ENCODE assay signal across 5 cellular contexts in the genomic region with DNA sequence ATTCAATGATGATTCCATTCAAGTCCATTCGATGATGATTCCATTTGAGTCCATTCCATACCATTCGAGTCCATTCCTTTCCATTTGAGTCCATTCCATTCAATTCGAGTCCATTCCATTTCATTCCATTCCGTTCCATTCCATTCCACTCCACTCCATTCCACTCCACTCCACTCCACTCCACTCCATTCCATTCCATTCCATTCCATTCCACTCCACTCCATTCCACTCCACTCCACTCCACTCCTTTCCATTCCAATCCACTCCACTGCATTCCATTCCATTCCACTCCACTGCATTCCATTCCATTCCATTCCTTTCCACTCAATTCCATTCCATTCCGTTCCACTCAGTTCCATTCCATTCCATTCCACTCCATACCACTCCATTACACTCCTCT.
DNase-seq lines count a peak whose midpoint lies in the region; ATAC-seq and TF ChIP-seq lines count a peak whose summit lies in the region.
"Not testable (repeated sequence)": the region's sequence is repeated elsewhere in the genome, so short reads cannot be mapped to it uniquely, and the experiment has no call there.

No MANE protein-coding gene starts in this region.

- WGBS in HUES64 = 72% methylated on average over 5 of the region's 5 CpGs
- WGBS in upper lobe of left lung, 2 donors = 64 to 69% methylated on average over 5 of the region's 5 CpGs

- intact Hi-C loops in mucosa of descending colon (cut with DNase I, micrococcal nuclease) = not testable (repeated sequence)

- H3K4me1 Mint-ChIP-seq in endothelial cell (ENCODE audit: unreplicated experiment); glutamatergic neuron (ENCODE audit: low read depth, unreplicated experiment): not testable (repeated sequence)

- H3K9me3 ChIP-seq in HUES64 (ENCODE audit: insufficient read depth, low read depth, low read length) = peaks cover 100% of the 10 kb centered on the region
- peaks cover 96% of the 10 kb centered on the region for H3K9me3 ChIP-seq in mucosa of descending colon
- H3K9me3 ChIP-seq in upper lobe of left lung = peaks cover 5 to 81% (median 43%) of the 10 kb centered on the region in 4 donors

- H3K4me1 ChIP-seq in HUES64 (ENCODE audit: insufficient read depth, low read length); mucosa of descending colon (ENCODE audit: low read depth); upper lobe of left lung: not testable (repeated sequence)

- H3K9ac ChIP-seq in HUES64 (ENCODE audit: low read depth, low read length) = not testable (repeated sequence)

- H3K36me3 Mint-ChIP-seq in endothelial cell (ENCODE audit: low read depth, unreplicated experiment) (peaks cover 18% of the 10 kb centered on the region), glutamatergic neuron (ENCODE audit: unreplicated experiment) (peaks cover 24% of the 10 kb centered on the region)

- not testable (repeated sequence) for H3K27me3 Mint-ChIP-seq in endothelial cell (ENCODE audit: unreplicated experiment)
- H3K27me3 Mint-ChIP-seq in glutamatergic neuron (ENCODE audit: unreplicated experiment) = peaks cover 15% of the 10 kb centered on the region

- H3K4me3 Mint-ChIP-seq in endothelial cell (ENCODE audit: unreplicated experiment) (peak overlapping the region; percentile 1), glutamatergic neuron (ENCODE audit: unreplicated experiment) (peak overlapping the region; percentile 2)

- H3K27ac ChIP-seq in HUES64 (ENCODE audit: low read depth, low read length); upper lobe of left lung: not testable (repeated sequence)

- not testable (repeated sequence) for H3K27me3 ChIP-seq in HUES64 (ENCODE audit: insufficient read depth, low read length); upper lobe of left lung

- peak overlapping the region; percentile 1 for H3K27ac Mint-ChIP-seq in endothelial cell (ENCODE audit: unreplicated experiment)
- H3K27ac Mint-ChIP-seq in glutamatergic neuron (ENCODE audit: unreplicated experiment) = not testable (repeated sequence)

- not testable (repeated sequence) for TF ChIP-seq POLR2A in upper lobe of left lung (IDR thresholded peaks at IDR 0.05)

- TF ChIP-seq EP300 in upper lobe of left lung (IDR thresholded peaks at IDR 0.05) = not testable (repeated sequence)

- ATAC-seq in mucosa of descending colon = peak; percentile 27
- peak; percentile 71 to 95 for ATAC-seq in upper lobe of left lung (ENCODE audit: low FRiP score in 2 of 2)

- TF ChIP-seq CTCF in endothelial cell (IDR thresholded peaks at IDR 0.05; ENCODE audit: unreplicated experiment); glutamatergic neuron (IDR thresholded peaks at IDR 0.05; ENCODE audit: partially characterized antibody, unreplicated experiment); mucosa of descending colon (IDR thresholded peaks at IDR 0.05); upper lobe of left lung (IDR thresholded peaks at IDR 0.05): not testable (repeated sequence)

- 0 out of 2 replicates have a peak overlapping the region, but pooled peaks have one; percentile 23 for H3K4me3 ChIP-seq in HUES64 (ENCODE audit: low read length)
- not testable (repeated sequence) for H3K4me3 ChIP-seq in mucosa of descending colon, upper lobe of left lung

- H3K36me3 ChIP-seq in HUES64 (ENCODE audit: insufficient read depth, low read length); mucosa of descending colon (ENCODE audit: low read depth); upper lobe of left lung: not testable (repeated sequence)

- peaks cover 56% of the 10 kb centered on the region for H3K9me3 Mint-ChIP-seq in endothelial cell (ENCODE audit: unreplicated experiment)
- peaks cover 40% of the 10 kb centered on the region for H3K9me3 Mint-ChIP-seq in glutamatergic neuron (ENCODE audit: unreplicated experiment)

- DNase-seq in endothelial cell (ENCODE audit: low spot score); glutamatergic neuron; mucosa of descending colon; upper lobe of left lung: not testable (repeated sequence)
